19 cellular contexts compared by ENCODE assay signal in the genomic region with DNA sequence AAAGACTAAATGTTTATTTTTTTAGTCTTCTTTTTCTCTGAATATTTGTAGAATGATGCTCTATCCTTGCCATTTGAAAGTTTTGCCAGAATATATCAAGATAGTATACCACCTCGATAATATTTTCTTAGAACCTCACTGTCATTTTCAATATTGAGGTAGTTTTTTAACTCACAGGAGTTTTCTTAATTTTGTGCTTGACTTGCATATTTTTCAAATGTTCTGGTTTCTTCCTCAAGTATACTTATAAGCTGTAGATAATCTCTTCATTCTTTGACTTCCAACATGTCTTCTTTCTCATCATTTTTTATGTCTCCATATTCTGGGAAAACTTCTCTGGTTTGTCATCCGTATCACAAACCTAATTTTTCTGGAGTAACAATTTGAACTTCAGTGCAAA.
"Had no signal": no experiment of that assay in that cellular context is flagged by ENCODE, and none has a peak within 500 bp of the region (broad histone marks: within the 10 kb centered on the region; RNA-seq: fewer than 3 reads in every experiment).

No MANE protein-coding gene starts in this region.

- FAIRE-seq: frontal cortex, small intestine had no signal

- H3K9me3 ChIP-seq: heart right ventricle, ovary, right atrium auricular region, tibial nerve, upper lobe of right lung, vagina had no signal

- H3K36me3 Mint-ChIP-seq: neural progenitor cell had no signal

- H3K27me3 Mint-ChIP-seq: naive thymus-derived CD4-positive, alpha-beta T cell had no signal

- H3K4me3 Mint-ChIP-seq: endodermal cell; naive thymus-derived CD4-positive, alpha-beta T cell; neural progenitor cell had no signal

- H3K27ac Mint-ChIP-seq: endodermal cell, neural progenitor cell had no signal

- H3K27ac ChIP-seq: coronary artery, heart right ventricle, neural progenitor cell, ovary, right atrium auricular region, upper lobe of right lung, vagina had no signal

- H3K9me3 Mint-ChIP-seq: endodermal cell; naive thymus-derived CD4-positive, alpha-beta T cell; neural progenitor cell had no signal

- DNase-seq: effector CD4-positive, alpha-beta T cell; endodermal cell; heart right ventricle; islet precursor cell; mammary epithelial cell; nucleus accumbens; ovary; small intestine; stimulated activated CD4-positive, alpha-beta T cell treated with anti-CD3 and anti-CD28 coated beads, Interleukin-12 subunit alpha, Interleukin-12 subunit beta, amount 100 ng/mL, for 4 hours; stimulated activated naive CD4-positive, alpha-beta T cell treated with Interleukin-2 at 50 U/mL for 16 hours; upper lobe of right lung had no signal

- H3K4me3 ChIP-seq: coronary artery, heart right ventricle, neural progenitor cell, ovary, right atrium auricular region, tibial nerve, upper lobe of right lung, vagina had no signal

- H3K27me3 ChIP-seq: heart right ventricle, neural progenitor cell, ovary, right atrium auricular region, tibial nerve, upper lobe of right lung, vagina had no signal

- H3K36me3 ChIP-seq: heart right ventricle, neural progenitor cell, ovary, right atrium auricular region, tibial nerve, upper lobe of right lung, vagina had no signal

- ATAC-seq: heart right ventricle; left lobe of liver; naive thymus-derived CD4-positive, alpha-beta T cell; upper lobe of right lung had no signal

- H3K4me1 ChIP-seq: heart right ventricle, right atrium auricular region, upper lobe of right lung, vagina had no signal
